ENCODE assay signal across 8 cellular contexts in the genomic region with DNA sequence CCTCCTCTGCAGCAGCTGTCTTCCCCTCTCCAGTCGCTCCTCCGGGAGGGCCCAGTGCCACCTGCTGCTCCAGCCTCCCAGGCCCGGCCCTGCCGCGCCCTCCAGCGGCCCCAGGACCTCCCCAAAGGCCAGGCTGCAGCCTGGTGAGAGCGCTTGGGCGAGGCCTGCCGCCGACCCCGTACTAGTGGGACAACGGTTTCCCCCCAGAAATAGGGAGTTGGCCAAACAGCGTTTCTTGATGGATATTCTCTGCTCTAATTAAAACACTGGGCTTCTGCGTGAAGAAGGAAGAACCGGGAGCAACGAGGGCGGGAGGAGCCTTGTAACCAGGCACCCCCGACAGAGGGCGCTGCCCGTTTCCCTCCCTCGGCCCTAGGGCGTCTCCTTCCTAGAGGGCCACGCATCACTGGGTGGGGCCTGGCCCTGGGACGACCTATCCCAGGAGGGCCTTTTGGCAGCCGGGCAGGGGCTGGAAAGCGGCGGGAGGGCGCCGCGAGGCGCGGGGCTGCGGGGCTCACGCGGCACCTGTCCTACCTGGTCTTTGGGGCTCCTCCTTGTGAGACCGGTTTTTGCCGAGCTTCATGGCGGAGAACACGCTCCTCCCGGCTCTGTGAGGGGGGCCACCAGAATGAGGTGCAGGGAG. TPM values are rescaled to one million over a fixed set of nuclear protein-coding genes. Genes with fewer than 3 reads are reported as not detected.
DNase-seq lines count a peak whose midpoint lies in the region; ATAC-seq and TF ChIP-seq lines count a peak whose summit lies in the region.

No MANE protein-coding gene starts in this region.

- H3K27me3 ChIP-seq in dorsolateral prefrontal cortex (peaks cover 0 to 3% (median 0%) of the 10 kb centered on the region in 45 donors), right lobe of liver (no peaks in the 10 kb centered on the region)

- H3K36me3 Mint-ChIP-seq in activated CD4-positive, alpha-beta T cell treated with anti-CD3 and anti-CD28 coated beads, Interleukin-2, amount 10 ng/mL, durations not matched to agents 7 days and 5 days (ENCODE audit: low read depth) = no peaks in the 10 kb centered on the region

- no peaks in the 10 kb centered on the region for H3K9me3 ChIP-seq in right lobe of liver

- POLR2A ChIA-PET in activated CD4-positive, alpha-beta T cell treated with anti-CD3 and anti-CD28 coated beads, Interleukin-2, amount 10 ng/mL, durations not matched to agents 7 days and 5 days (lab: Charles Lee) = no interaction called here

- H3K4me1 Mint-ChIP-seq in activated CD4-positive, alpha-beta T cell treated with anti-CD3 and anti-CD28 coated beads, Interleukin-2, amount 10 ng/mL, durations not matched to agents 7 days and 5 days = peaks cover 8% of the 10 kb centered on the region

- no peaks in the 10 kb centered on the region for H3K9me3 Mint-ChIP-seq in activated CD4-positive, alpha-beta T cell treated with anti-CD3 and anti-CD28 coated beads, Interleukin-2, amount 10 ng/mL, durations not matched to agents 7 days and 5 days

- intact Hi-C loops in dorsolateral prefrontal cortex (cut with DNase I) = no loop called here
- intact Hi-C loops in right lobe of liver (cut with DNase I) = no loop called here

- ATAC-seq in HG02973 (IDR thresholded peaks at IDR 0.05; ENCODE audit: unreplicated experiment) = peak; percentile 62
- ATAC-seq in right lobe of liver = peak; percentile 81 to 94 (median 86)

- H3K4me1 ChIP-seq in right lobe of liver = peaks cover 0 to 6% (median 0%) of the 10 kb centered on the region in 4 donors

- peaks cover 5% of the 10 kb centered on the region for H3K27me3 Mint-ChIP-seq in activated CD4-positive, alpha-beta T cell treated with anti-CD3 and anti-CD28 coated beads, Interleukin-2, amount 10 ng/mL, durations not matched to agents 7 days and 5 days

- H3K36me3 ChIP-seq in right lobe of liver = no peaks in the 10 kb centered on the region

- peak overlapping the region in 9 of 59 donors; percentile 4 to 71 (median 57) for H3K27ac ChIP-seq in dorsolateral prefrontal cortex
- H3K27ac ChIP-seq in right lobe of liver = no peak overlapping the region

- 7% methylated on average over 30 of the region's 40 CpGs for WGBS in right lobe of liver (ENCODE audit: insufficient coverage, low coverage, low lambda C conversion rate, missing lambda C conversion rate)

- CTCF ChIA-PET in activated CD4-positive, alpha-beta T cell treated with anti-CD3 and anti-CD28 coated beads, Interleukin-2, amount 10 ng/mL, durations not matched to agents 7 days and 5 days (lab: Charles Lee) = interaction anchor here (0.5 to 2.4 kb wide), 16 partner anchors 10 to 534 kb away, joined by 3 to 12 read pairs (median 3); no protein-coding TSS in a partner anchor

- H3K27ac Mint-ChIP-seq in activated CD4-positive, alpha-beta T cell treated with anti-CD3 and anti-CD28 coated beads, Interleukin-2, amount 10 ng/mL, durations not matched to agents 7 days and 5 days = peak overlapping the region; percentile 70

- H3K4me3 ChIP-seq in dorsolateral prefrontal cortex = peak overlapping the region; percentile 11 to 69 (median 51)
- peak overlapping the region in 2 of 3 donors; percentile 18 to 21 for H3K4me3 ChIP-seq in right lobe of liver

- H3K4me3 Mint-ChIP-seq in activated CD4-positive, alpha-beta T cell treated with anti-CD3 and anti-CD28 coated beads, Interleukin-2, amount 10 ng/mL, durations not matched to agents 7 days and 5 days = peak overlapping the region; percentile 64

- TF ChIP-seq CTCF in dorsolateral prefrontal cortex (IDR thresholded peaks at IDR 0.05 in 54 of 56, conservative IDR thresholded peaks at IDR 0.05 in 2 of 56; ENCODE audit: low read depth in 1 of 56, partially characterized antibody in 56 of 56) (peak; percentile 42 to 94 (median 77)), right lobe of liver (IDR thresholded peaks at IDR 0.05) (peak; percentile 68 to 82 (median 74))

- TF ChIP-seq POLR2A in right lobe of liver (IDR thresholded peaks at IDR 0.05) = no peak

- DNase-seq in DMS153 (lab: John Stamatoyannopoulos, UW) (peak; percentile 80), NCI-H510A (lab: John Stamatoyannopoulos, UW) (peak; percentile 85), dorsolateral prefrontal cortex (peak in 9 of 10 donors; percentile 54 to 84 (median 61)), right lobe of liver (peak; percentile 62 to 73 (median 67)), NCI-H1092 (lab: John Stamatoyannopoulos, UW) (no peak)
- peak; percentile 85 for DNase-seq in activated CD4-positive, alpha-beta T cell treated with anti-CD3 and anti-CD28 coated beads, Interleukin-2, amount 10 ng/mL, durations not matched to agents 7 days and 5 days
- peak; percentile 89 for DNase-seq in stimulated activated CD4-positive, alpha-beta T cell treated with anti-CD3 and anti-CD28 coated beads, Interleukin-4, amount 100 ng/mL, for 24 hours

RNA-seq across cellular contexts. Expression of a gene that starts 25.4 kb away (rescaled TPM):
- 10 to 100 TPM; 11.7 to 12.3 TPM for total RNA-seq in activated CD4-positive, alpha-beta T cell treated with anti-CD3 and anti-CD28 coated beads, Interleukin-2, amount 10 ng/mL, durations not matched to agents 7 days and 5 days
- total RNA-seq in dorsolateral prefrontal cortex (1 to 10 TPM in 105 of 120 experiments, under 1 TPM in 15; 0.56 to 7.5 (median 1.5) TPM), right lobe of liver (under 1 TPM in 2 of 6 experiments, not detected in 4; 0.06 to 0.12 TPM)
